9 cellular contexts compared by ENCODE assay signal in the genomic region with DNA sequence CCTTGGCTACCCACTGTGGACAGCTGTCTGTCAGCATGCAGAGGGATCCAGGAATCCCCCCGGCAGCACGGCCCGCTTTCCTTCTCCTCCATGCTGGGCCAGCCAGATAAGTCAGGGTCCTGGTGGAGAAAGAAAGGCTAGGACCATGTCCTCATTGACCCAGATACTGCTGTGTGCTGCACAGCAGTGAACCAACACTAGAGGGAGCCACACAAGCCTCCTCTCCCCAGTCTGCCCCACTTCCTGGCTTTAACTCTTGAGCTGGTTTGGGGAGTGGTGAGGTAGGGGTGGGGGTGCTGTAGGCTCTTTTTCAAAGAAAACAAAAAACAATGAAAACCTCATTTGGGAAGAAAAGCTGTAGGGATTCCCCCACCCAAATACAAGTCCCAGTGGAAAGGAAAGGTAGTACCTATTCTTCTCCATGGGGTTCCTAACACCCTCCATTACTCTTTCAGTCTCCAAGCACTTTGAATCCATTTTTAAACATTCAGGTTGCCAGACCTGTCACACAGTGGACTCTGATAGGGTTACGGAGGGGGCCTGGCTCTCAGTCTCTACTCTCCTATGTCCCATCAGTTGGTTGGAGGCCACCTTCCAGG.
A peak's percentile ranks its signal among the peaks of the same experiment; 100 is the strongest.
DNase-seq lines count a peak whose midpoint lies in the region; ATAC-seq and TF ChIP-seq lines count a peak whose summit lies in the region.
"Had no signal": no experiment of that assay in that cellular context is flagged by ENCODE, and none has a peak within 500 bp of the region (broad histone marks: within the 10 kb centered on the region; RNA-seq: fewer than 3 reads in every experiment).

No MANE protein-coding gene starts in this region.

- DNase-seq in SIG-M5 treated with dmso at 0.1 percent for 504 hours (lab: John Stamatoyannopoulos, UW; ENCODE audit: unreplicated experiment) (peak; percentile 48), SIG-M5 (lab: John Stamatoyannopoulos, UW) (no peak), HL-60 (ENCODE audit: low read depth in 1 of 2, low spot score in 1 of 2) (peak; percentile 19 to 23), left cardiac atrium (peak; percentile 30)
- peak; percentile 58 for DNase-seq in activated CD4-positive, alpha-beta T cell treated with anti-CD3 and anti-CD28 coated beads, Interleukin-2, amount 10 ng/mL, durations not matched to agents 7 days and 5 days
- peak; percentile 7 to 60 for DNase-seq in stimulated activated effector memory CD8-positive, alpha-beta T cell treated with anti-CD3 and anti-CD28 coated beads, Interleukin-12 subunit alpha, Interleukin-12 subunit beta, amount 100 ng/mL, for 72 hours (ENCODE audit: low spot score in 2 of 2)

- POLR2A ChIA-PET in activated CD4-positive, alpha-beta T cell treated with anti-CD3 and anti-CD28 coated beads, Interleukin-2, amount 10 ng/mL, durations not matched to agents 7 days and 5 days (lab: Charles Lee) = no interaction called here

- H3K4me3 ChIP-seq in HL-60 (replicated peaks; ENCODE audit: insufficient read depth, low read length) = no peak overlapping the region

- no peak overlapping the region for H3K27ac Mint-ChIP-seq in activated CD4-positive, alpha-beta T cell treated with anti-CD3 and anti-CD28 coated beads, Interleukin-2, amount 10 ng/mL, durations not matched to agents 7 days and 5 days
- no peak overlapping the region for H3K27ac Mint-ChIP-seq in stimulated activated effector memory CD8-positive, alpha-beta T cell treated with anti-CD3 and anti-CD28 coated beads, Interleukin-12 subunit alpha, Interleukin-12 subunit beta, amount 100 ng/mL, for 72 hours
- H3K27ac Mint-ChIP-seq: CD8-positive, alpha-beta memory T cell had no signal

- intact Hi-C loops in left cardiac atrium (cut with DNase I) = no loop called here

- peak in 1 of 2 donors; percentile 59 for ATAC-seq in left cardiac atrium
- peak; percentile 60 for ATAC-seq in stimulated activated effector memory CD8-positive, alpha-beta T cell treated with anti-CD3 and anti-CD28 coated beads, Interleukin-12 subunit alpha, Interleukin-12 subunit beta, amount 100 ng/mL, for 72 hours
- ATAC-seq in GM18858 (IDR thresholded peaks at IDR 0.05; ENCODE audit: unreplicated experiment) = no peak
- ATAC-seq in GM18511 (IDR thresholded peaks at IDR 0.05; ENCODE audit: unreplicated experiment) = no peak

- no peaks in the 10 kb centered on the region for H3K9me3 Mint-ChIP-seq in activated CD4-positive, alpha-beta T cell treated with anti-CD3 and anti-CD28 coated beads, Interleukin-2, amount 10 ng/mL, durations not matched to agents 7 days and 5 days
- H3K9me3 Mint-ChIP-seq in stimulated activated effector memory CD8-positive, alpha-beta T cell treated with anti-CD3 and anti-CD28 coated beads, Interleukin-12 subunit alpha, Interleukin-12 subunit beta, amount 100 ng/mL, for 72 hours = no peaks in the 10 kb centered on the region
- H3K9me3 Mint-ChIP-seq: CD8-positive, alpha-beta memory T cell had no signal

- no peaks in the 10 kb centered on the region for H3K36me3 Mint-ChIP-seq in activated CD4-positive, alpha-beta T cell treated with anti-CD3 and anti-CD28 coated beads, Interleukin-2, amount 10 ng/mL, durations not matched to agents 7 days and 5 days (ENCODE audit: low read depth)
- H3K36me3 Mint-ChIP-seq in stimulated activated effector memory CD8-positive, alpha-beta T cell treated with anti-CD3 and anti-CD28 coated beads, Interleukin-12 subunit alpha, Interleukin-12 subunit beta, amount 100 ng/mL, for 72 hours = no peaks in the 10 kb centered on the region
- H3K36me3 Mint-ChIP-seq: CD8-positive, alpha-beta memory T cell had no signal

- TF ChIP-seq CTCF in HL-60 (IDR thresholded peaks at IDR 0.05; ENCODE audit: insufficient read depth, low read length) = peak; percentile 96

- H3K4me3 Mint-ChIP-seq in activated CD4-positive, alpha-beta T cell treated with anti-CD3 and anti-CD28 coated beads, Interleukin-2, amount 10 ng/mL, durations not matched to agents 7 days and 5 days = no peak overlapping the region
- H3K4me3 Mint-ChIP-seq in stimulated activated effector memory CD8-positive, alpha-beta T cell treated with anti-CD3 and anti-CD28 coated beads, Interleukin-12 subunit alpha, Interleukin-12 subunit beta, amount 100 ng/mL, for 72 hours = no peak overlapping the region
- H3K4me3 Mint-ChIP-seq: CD8-positive, alpha-beta memory T cell had no signal

- no peaks in the 10 kb centered on the region for H3K27me3 Mint-ChIP-seq in activated CD4-positive, alpha-beta T cell treated with anti-CD3 and anti-CD28 coated beads, Interleukin-2, amount 10 ng/mL, durations not matched to agents 7 days and 5 days

- H3K27ac ChIP-seq in HL-60 (replicated peaks) = no peak overlapping the region

- CTCF ChIA-PET in activated CD4-positive, alpha-beta T cell treated with anti-CD3 and anti-CD28 coated beads, Interleukin-2, amount 10 ng/mL, durations not matched to agents 7 days and 5 days (lab: Charles Lee) = interaction anchor here (0.6 to 1.5 kb wide), 6 partner anchors 10 to 31 kb away, joined by 3 to 8 read pairs (median 4); no protein-coding TSS in a partner anchor

- no peaks in the 10 kb centered on the region for H3K4me1 Mint-ChIP-seq in activated CD4-positive, alpha-beta T cell treated with anti-CD3 and anti-CD28 coated beads, Interleukin-2, amount 10 ng/mL, durations not matched to agents 7 days and 5 days
- H3K4me1 Mint-ChIP-seq in stimulated activated effector memory CD8-positive, alpha-beta T cell treated with anti-CD3 and anti-CD28 coated beads, Interleukin-12 subunit alpha, Interleukin-12 subunit beta, amount 100 ng/mL, for 72 hours = no peaks in the 10 kb centered on the region
- H3K4me1 Mint-ChIP-seq: CD8-positive, alpha-beta memory T cell had no signal

- peaks cover 2% of the 10 kb centered on the region for H3K27me3 ChIP-seq in HL-60 (ENCODE audit: insufficient read depth, poor library complexity, severe bottlenecking)
